20 cellular contexts compared by ENCODE assay signal in genomic region chr1:73176902-73177301, GRCh38.
DNase-seq lines count a peak whose midpoint lies in the region; ATAC-seq and TF ChIP-seq lines count a peak whose summit lies in the region.
"Had no signal": no experiment of that assay in that cellular context is flagged by ENCODE, and none has a peak within 500 bp of the region (broad histone marks: within the 10 kb centered on the region; RNA-seq: fewer than 3 reads in every experiment).

No MANE protein-coding gene starts in this region.

- no peaks in the 10 kb centered on the region for H3K27me3 Mint-ChIP-seq in MCF 10A (ENCODE audit: insufficient read depth, unreplicated experiment)
- H3K27me3 Mint-ChIP-seq in WTC11 (ENCODE audit: low read depth) = no peaks in the 10 kb centered on the region
- H3K27me3 Mint-ChIP-seq: B cell, IgD-negative memory B cell had no signal

- no peak overlapping the region for H3K4me2 ChIP-seq in mammary epithelial cell (ENCODE audit: insufficient read depth, low read depth, low read length)
- H3K4me2 ChIP-seq: BLaER1 treated with 17β-estradiol and CSF1 and Interleukin-3, amounts not matched to agents 10 nM and 100 nM had no signal

- H3K4me3 Mint-ChIP-seq in MCF 10A (ENCODE audit: unreplicated experiment) (no peak overlapping the region), WTC11 (no peak overlapping the region)
- H3K4me3 Mint-ChIP-seq: B cell; CD8-positive, alpha-beta T cell; HFFc6; IgD-negative memory B cell had no signal

- TF ChIP-seq CTCF in MCF 10A (IDR thresholded peaks at IDR 0.05; ENCODE audit: unreplicated experiment) = no peak
- TF ChIP-seq CTCF in mammary epithelial cell (conservative IDR thresholded peaks at IDR 0.05 in 1 of 2, IDR thresholded peaks at IDR 0.05 in 1 of 2; ENCODE audit: extremely low read depth in 1 of 2, insufficient read depth in 1 of 2, low read depth in 1 of 2, low read length in 2 of 2) = no peak
- TF ChIP-seq CTCF in WTC11 (IDR thresholded peaks at IDR 0.05) = no peak

- no peak overlapping the region for H3K9ac ChIP-seq in mammary epithelial cell (ENCODE audit: insufficient read depth, low read length)
- H3K9ac ChIP-seq: BLaER1 treated with 17β-estradiol and CSF1 and Interleukin-3, amounts not matched to agents 10 nM and 100 nM had no signal

- no peaks in the 10 kb centered on the region for H3K4me1 ChIP-seq in mammary epithelial cell (ENCODE audit: insufficient read depth, low read length)
- H3K4me1 ChIP-seq: BLaER1 treated with 17β-estradiol and CSF1 and Interleukin-3, amounts not matched to agents 10 nM and 100 nM had no signal

- no peak overlapping the region for H3K27ac ChIP-seq in mammary epithelial cell (ENCODE audit: insufficient read depth, low read depth, low read length)
- H3K27ac ChIP-seq: BLaER1 treated with 17β-estradiol and CSF1 and Interleukin-3, amounts not matched to agents 10 nM and 100 nM had no signal

- H3K36me3 Mint-ChIP-seq in MCF 10A (ENCODE audit: insufficient read depth, unreplicated experiment) (no peaks in the 10 kb centered on the region), WTC11 (no peaks in the 10 kb centered on the region; the same call in 1 of the 2 replicates)
- H3K36me3 Mint-ChIP-seq: CD8-positive, alpha-beta T cell; IgD-negative memory B cell had no signal

- CTCF ChIA-PET in MCF 10A (lab: Yijun Ruan, JAX) = no interaction called here
- CTCF ChIA-PET in mammary epithelial cell (lab: Charles Lee; ENCODE audit: low non-redundant PET) = no interaction called here
- CTCF ChIA-PET in WTC11 (lab: Charles Lee) = no interaction called here

- H3K9me3 ChIP-seq in mammary epithelial cell (replicated peaks; ENCODE audit: insufficient read depth, low read length) = peaks cover 14% of the 10 kb centered on the region

- peaks cover 5% of the 10 kb centered on the region for H3K4me1 Mint-ChIP-seq in MCF 10A (ENCODE audit: insufficient read depth, unreplicated experiment)
- H3K4me1 Mint-ChIP-seq in WTC11 = peaks cover 9% of the 10 kb centered on the region
- H3K4me1 Mint-ChIP-seq: B cell, IgD-negative memory B cell had no signal

- intact Hi-C loops in MCF 10A (cut with micrococcal nuclease) = no loop called here
- intact Hi-C loops in mammary epithelial cell (cut with micrococcal nuclease) = no loop called here

- TF ChIP-seq POLR2A in erythroblast (IDR thresholded peaks at IDR 0.05; ENCODE audit: low read length) = no peak

- no peak overlapping the region for H2AFZ ChIP-seq in mammary epithelial cell (ENCODE audit: low read depth, low read length)

- POLR2A ChIA-PET in MCF 10A (lab: Yijun Ruan, JAX) (no interaction called here), WTC11 (lab: Charles Lee) (no interaction called here)

- in situ Hi-C loops in mammary epithelial cell (cut with MboI; ENCODE audit: low sequenced_read_pairs in 2 of 2) = no loop called here

- H3K79me2 ChIP-seq in mammary epithelial cell (ENCODE audit: insufficient read depth, low read length) = no peaks in the 10 kb centered on the region

- dilution Hi-C loops in mammary epithelial cell (cut with HindIII; ENCODE audit: low sequenced_read_pairs) = no loop called here

- H3K27ac Mint-ChIP-seq in MCF 10A (ENCODE audit: low read depth, unreplicated experiment) (no peak overlapping the region), WTC11 (no peak overlapping the region)
- H3K27ac Mint-ChIP-seq: B cell; CD8-positive, alpha-beta T cell; HFFc6; IgD-negative memory B cell had no signal

- no peaks in the 10 kb centered on the region for H3K27me3 ChIP-seq in mammary epithelial cell (ENCODE audit: insufficient read depth, low read length)
- H3K27me3 ChIP-seq: BLaER1 treated with 17β-estradiol and CSF1 and Interleukin-3, amounts not matched to agents 10 nM and 100 nM had no signal

- DNase-seq in MCF 10A (ENCODE audit: unreplicated experiment) (peak; percentile 11), mammary epithelial cell (no peak), WTC11 (ENCODE audit: low spot score) (no peak), iPS DF 19.7 (ENCODE audit: low read depth, low spot score) (peak; percentile 15), renal cortical epithelial cell (ENCODE audit: low read depth) (peak; percentile 18), erythroblast (lab: John Stamatoyannopoulos, UW) (no peak), DMS 273 (lab: John Stamatoyannopoulos, UW; ENCODE audit: unreplicated experiment) (no peak), AML-193 (lab: John Stamatoyannopoulos, UW) (no peak)
- DNase-seq: 8988T; CD8-positive, alpha-beta T cell; COR-L47; DMS79 treated with DMSO at 0.1 percent for 48 hours; GF-D8; HFFc6; KBM-7 had no signal

- no peaks in the 10 kb centered on the region for H3K36me3 ChIP-seq in mammary epithelial cell (ENCODE audit: insufficient read depth, low read length)
- H3K36me3 ChIP-seq: BLaER1 treated with 17β-estradiol and CSF1 and Interleukin-3, amounts not matched to agents 10 nM and 100 nM had no signal

- no peak overlapping the region for H3K4me3 ChIP-seq in mammary epithelial cell (replicated peaks in 1 of 3; ENCODE audit: insufficient read depth in 1 of 3, low read depth in 2 of 3, low read length in 3 of 3)
- H3K4me3 ChIP-seq: BLaER1 treated with 17β-estradiol and CSF1 and Interleukin-3, amounts not matched to agents 10 nM and 100 nM had no signal

- H3K9me3 Mint-ChIP-seq in MCF 10A (ENCODE audit: unreplicated experiment) = no peaks in the 10 kb centered on the region
- H3K9me3 Mint-ChIP-seq in WTC11 = peaks cover 6% of the 10 kb centered on the region; the same call in 1 of the 2 replicates
- H3K9me3 Mint-ChIP-seq: CD8-positive, alpha-beta T cell had no signal

- no peaks in the 10 kb centered on the region for H4K20me1 ChIP-seq in mammary epithelial cell (ENCODE audit: insufficient read depth, low read length)
- H4K20me1 ChIP-seq: BLaER1 treated with 17β-estradiol and CSF1 and Interleukin-3, amounts not matched to agents 10 nM and 100 nM had no signal

- ATAC-seq in WTC11 = peak; percentile 45
- ATAC-seq: CD8-positive, alpha-beta T cell; HCT116; HepG2 had no signal

- 52% methylated on average over 2 of the region's 2 CpGs for WGBS in mammary epithelial cell (ENCODE audit: low coverage, missing lambda C conversion rate)

- BruUV-seq in MCF 10A (replicated peaks; lab: Mats Ljungman, UMichigan) (no TSS peak), mammary epithelial cell (replicated peaks; lab: Mats Ljungman, UMichigan) (no TSS peak)

TF ChIP-seq in WTC11, 78 proteins besides CTCF, POLR2A, EP300 and RAD21:
- TF ChIP-seq USF2 (CRISPR knock-in tag; IDR thresholded peaks at IDR 0.05) = 0 out of 2 replicates have a peak, but pooled peaks have one; percentile 18
- no peak for TF ChIP-seq CBFB (CRISPR knock-in tag; IDR thresholded peaks at IDR 0.05; ENCODE audit: low read depth)

Comparison
In these comparisons a context has a peak if more than half of its experiments do, and no peak if none do; other contexts are left out.
1. DNase-seq: peak in MCF 10A (single experiment), iPS DF 19.7 (single experiment) and renal cortical epithelial cell (single experiment); none in mammary epithelial cell (single experiment), WTC11 (single experiment), erythroblast (0 of 2), DMS 273 (single experiment) and AML-193 (0 of 2).